ENCODE assay signal across 8 cellular contexts in genomic region chr10:101814466-101815041, GRCh38. TPM values are rescaled to one million over a fixed set of nuclear protein-coding genes. Genes with fewer than 3 reads are reported as not detected.
DNase-seq lines count a peak whose midpoint lies in the region; ATAC-seq and TF ChIP-seq lines count a peak whose summit lies in the region.

No MANE protein-coding gene starts in this region.

- DNase-seq in AG04449 (ENCODE audit: low read depth, low spot score) (no peak), lower lobe of right lung (no peak), NCI-H748 treated with DMSO at 0.1 percent for 48 hours (lab: John Stamatoyannopoulos, UW) (no peak), NCI-H2171 treated with DMSO at 0.1 percent for 48 hours (lab: John Stamatoyannopoulos, UW) (no peak)
- no peak for DNase-seq in activated naive CD4-positive, alpha-beta T cell treated with anti-CD3 and anti-CD28 coated beads, Interleukin-2, amount 50 U/mL, for 72 hours (ENCODE audit: low spot score in 2 of 2)
- no peak for DNase-seq in stimulated activated CD4-positive, alpha-beta T cell treated with anti-CD3 and anti-CD28 coated beads, Interleukin-15, amount 100 ng/mL, for 24 hours

- H3K27me3 ChIP-seq in lower lobe of right lung (ENCODE audit: low read depth) = no peaks in the 10 kb centered on the region

- H3K4me3 ChIP-seq in AG04449 (ENCODE audit: low read depth, low read length) = peak overlapping the region; percentile 99
- H3K4me3 ChIP-seq in lower lobe of right lung = peak overlapping the region; percentile 100

- H3K27ac Mint-ChIP-seq in activated naive CD4-positive, alpha-beta T cell treated with anti-CD3 and anti-CD28 coated beads, Interleukin-2, amount 50 U/mL, for 72 hours = peak overlapping the region; percentile 70 to 96

- no peaks in the 10 kb centered on the region for H3K9me3 ChIP-seq in lower lobe of right lung

- intact Hi-C loops in lower lobe of right lung (cut with DNase I) = no loop called here

- H3K4me1 ChIP-seq in lower lobe of right lung = peaks cover 43% of the 10 kb centered on the region

- peak; percentile 22 for ATAC-seq in GM21529 (IDR thresholded peaks at IDR 0.05; ENCODE audit: unreplicated experiment)
- ATAC-seq in activated naive CD4-positive, alpha-beta T cell treated with anti-CD3 and anti-CD28 coated beads, Interleukin-2, amount 50 U/mL, for 72 hours = peak in 1 of 2 donors; percentile 6
- no peak for ATAC-seq in lower lobe of right lung
- ATAC-seq in HG03342 (IDR thresholded peaks at IDR 0.05; ENCODE audit: unreplicated experiment) = no peak

- H3K27ac ChIP-seq in lower lobe of right lung = no peak overlapping the region

- H3K36me3 Mint-ChIP-seq in activated naive CD4-positive, alpha-beta T cell treated with anti-CD3 and anti-CD28 coated beads, Interleukin-2, amount 50 U/mL, for 72 hours = peaks cover 28 to 32% of the 10 kb centered on the region in 2 donors

- H3K36me3 ChIP-seq in lower lobe of right lung = peaks cover 36% of the 10 kb centered on the region

- H3K9me3 Mint-ChIP-seq in activated naive CD4-positive, alpha-beta T cell treated with anti-CD3 and anti-CD28 coated beads, Interleukin-2, amount 50 U/mL, for 72 hours = no peaks in the 10 kb centered on the region

- no peak for TF ChIP-seq CTCF in AG04449 (IDR thresholded peaks at IDR 0.05; ENCODE audit: insufficient read depth, low read length, missing control alignments)
- no peak for TF ChIP-seq CTCF in lower lobe of right lung (IDR thresholded peaks at IDR 0.05)

- POLR2A ChIA-PET in AG04449 (lab: Yijun Ruan, JAX) = interaction anchor here (1.0 kb wide), 1 partner anchor 16 kb away, joined by 3 read pairs; no protein-coding TSS in a partner anchor

- CTCF ChIA-PET in AG04449 (lab: Yijun Ruan, JAX) = interaction anchor here (1.5 to 2.1 kb wide), 4 partner anchors 10 to 196 kb away, joined by 3 to 15 read pairs (median 5); no protein-coding TSS in a partner anchor

RNA-seq across cellular contexts. Expression of gene OGA, which starts 3.7 kb away (rescaled TPM):
- total RNA-seq in activated naive CD4-positive, alpha-beta T cell treated with anti-CD3 and anti-CD28 coated beads, Interleukin-2, amount 50 U/mL, for 72 hours = 100 to 1,000 TPM; 136 to 238 TPM
- total RNA-seq in lower lobe of right lung = 113 TPM

RNA-seq across cellular contexts. Expression of gene KCNIP2, which starts 29.0 kb away (rescaled TPM):
- total RNA-seq in activated naive CD4-positive, alpha-beta T cell treated with anti-CD3 and anti-CD28 coated beads, Interleukin-2, amount 50 U/mL, for 72 hours = 1 to 10 TPM; 4.2 to 6.3 TPM
- total RNA-seq in lower lobe of right lung = 3.7 TPM

RNA-seq across cellular contexts. Expression of gene NPM3, which starts 31.3 kb away (rescaled TPM):
- total RNA-seq in activated naive CD4-positive, alpha-beta T cell treated with anti-CD3 and anti-CD28 coated beads, Interleukin-2, amount 50 U/mL, for 72 hours = 100 to 1,000 TPM; 108 to 148 TPM
- 17.4 TPM for total RNA-seq in lower lobe of right lung

RNA-seq across cellular contexts. Expression of gene FGF8, which starts 38.6 kb away (rescaled TPM):
- not detected for total RNA-seq in activated naive CD4-positive, alpha-beta T cell treated with anti-CD3 and anti-CD28 coated beads, Interleukin-2, amount 50 U/mL, for 72 hours
- not detected for total RNA-seq in lower lobe of right lung
